Comparison of ENCODE assay signal across 1 cellular context in the genomic region with DNA sequence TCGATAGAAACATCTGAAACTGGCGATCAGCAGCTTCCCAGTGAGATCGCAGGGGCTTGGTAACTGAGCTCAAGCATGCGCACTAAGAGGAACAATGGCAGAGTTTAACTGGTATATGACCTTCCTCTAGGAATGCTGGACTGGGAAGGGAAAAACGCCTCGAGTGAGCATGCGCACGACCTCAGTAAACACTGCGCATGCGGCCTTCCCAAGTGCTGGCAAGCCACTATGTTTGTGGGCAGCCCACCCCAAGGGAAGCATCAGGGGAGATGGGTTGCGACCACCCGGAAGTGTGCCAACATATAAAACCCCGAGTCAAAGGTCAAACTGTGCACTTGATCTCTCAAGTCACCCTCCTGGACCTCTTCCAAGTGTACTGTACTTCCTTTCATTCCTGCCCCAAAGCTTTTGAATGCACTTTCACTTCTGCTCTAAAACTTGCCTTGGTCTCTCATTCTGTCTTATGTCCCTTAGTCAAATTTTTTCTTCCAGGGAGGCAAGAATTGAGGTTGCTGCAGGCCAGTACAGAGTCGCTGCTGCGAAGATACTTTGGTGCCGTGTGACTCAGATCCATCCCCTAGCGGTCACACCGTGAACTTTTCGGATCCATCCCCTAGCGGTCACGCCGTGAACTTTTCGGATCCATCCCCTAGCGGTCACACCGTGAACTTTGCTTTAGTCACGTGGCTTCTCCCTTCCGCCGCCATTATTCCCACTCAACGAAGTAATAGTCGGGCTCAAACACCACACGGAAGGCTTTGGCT.
TF ChIP-seq lines count a peak whose summit lies in the region.

No MANE protein-coding gene starts in this region.

TF ChIP-seq in K562, 482 proteins besides CTCF, POLR2A, EP300 and RAD21 (continued from another document and continues in another):
- TF ChIP-seq STAT5B (CRISPR knock-in tag; IDR thresholded peaks at IDR 0.05) (no peak), BRD9 (IDR thresholded peaks at IDR 0.05; ENCODE audit: low read depth, partially characterized antibody) (no peak), ZNF133 (CRISPR knock-in tag; IDR thresholded peaks at IDR 0.05) (no peak), SMARCB1 (IDR thresholded peaks at IDR 0.05; ENCODE audit: insufficient read length, low read depth) (no peak), ADNP (tag; IDR thresholded peaks at IDR 0.05) (no peak), TFAM (CRISPR knock-in tag; conservative IDR thresholded peaks at IDR 0.05) (no peak), DIDO1 (tag; IDR thresholded peaks at IDR 0.05; ENCODE audit: low read depth) (no peak), ZNF699 (CRISPR knock-in tag; IDR thresholded peaks at IDR 0.05; ENCODE audit: insufficient replicate concordance) (no peak), RNF2 (IDR thresholded peaks at IDR 0.05) (0 out of 2 replicates have a peak, but pooled peaks have one; percentile 24), FOXP1 (CRISPR knock-in tag; IDR thresholded peaks at IDR 0.05) (peak; percentile 70; the same call in 1 of the 2 replicates), GATAD2A (IDR thresholded peaks at IDR 0.05) (no peak), JUN (IDR thresholded peaks at IDR 0.05; ENCODE audit: borderline replicate concordance, low read depth, low read length) (no peak), JUN (CRISPR knock-in tag; IDR thresholded peaks at IDR 0.05; ENCODE audit: borderline replicate concordance) (no peak), ZNF77 (CRISPR knock-in tag; IDR thresholded peaks at IDR 0.05) (no peak), SIN3B (IDR thresholded peaks at IDR 0.05; ENCODE audit: low read depth) (no peak), KDM5B (IDR thresholded peaks at IDR 0.05; ENCODE audit: insufficient replicate concordance, low read depth, low read length) (no peak), NFE2L1 (tag; IDR thresholded peaks at IDR 0.05; ENCODE audit: borderline replicate concordance, low read depth) (no peak), ZNF146 (CRISPR knock-in tag; IDR thresholded peaks at IDR 0.05; ENCODE audit: unreplicated experiment) (no peak), USF2 (CRISPR knock-in tag; IDR thresholded peaks at IDR 0.05) (peak; percentile 88), SNAPC5 (CRISPR knock-in tag; IDR thresholded peaks at IDR 0.05) (no peak), ZBTB8A (IDR thresholded peaks at IDR 0.05; ENCODE audit: partially characterized antibody) (no peak), ZSCAN32 (CRISPR knock-in tag; IDR thresholded peaks at IDR 0.05) (no peak), ERF (CRISPR knock-in tag; IDR thresholded peaks at IDR 0.05) (no peak), THRAP3 (IDR thresholded peaks at IDR 0.05; ENCODE audit: borderline replicate concordance) (no peak), NCOR1 (IDR thresholded peaks at IDR 0.05) (no peak), MYNN (IDR thresholded peaks at IDR 0.05) (no peak), MYNN (CRISPR knock-in tag; IDR thresholded peaks at IDR 0.05) (no peak), CREB3 (tag; conservative IDR thresholded peaks at IDR 0.05; ENCODE audit: low read depth) (no peak), SRSF1 (IDR thresholded peaks at IDR 0.05; ENCODE audit: low read depth, low read length) (no peak), ZNF324 (CRISPR knock-in tag; IDR thresholded peaks at IDR 0.05) (no peak), CHAMP1 (IDR thresholded peaks at IDR 0.05) (peak; percentile 88), REST (CRISPR knock-in tag; IDR thresholded peaks at IDR 0.05; ENCODE audit: low read depth) (no peak), MTA1 (IDR thresholded peaks at IDR 0.05; ENCODE audit: borderline replicate concordance) (no peak), RBFOX2 (IDR thresholded peaks at IDR 0.05; ENCODE audit: low read depth, low read length) (no peak), RFX7 (CRISPR knock-in tag; IDR thresholded peaks at IDR 0.05) (no peak), MBD2 (IDR thresholded peaks at IDR 0.05; ENCODE audit: borderline replicate concordance, low read depth) (no peak), PTBP1 (IDR thresholded peaks at IDR 0.05; ENCODE audit: low read depth, low read length) (no peak), SRF (CRISPR knock-in tag; IDR thresholded peaks at IDR 0.05) (no peak), SMAD4 (CRISPR knock-in tag; conservative IDR thresholded peaks at IDR 0.05) (no peak)
- TF ChIP-seq, protein P1, sequence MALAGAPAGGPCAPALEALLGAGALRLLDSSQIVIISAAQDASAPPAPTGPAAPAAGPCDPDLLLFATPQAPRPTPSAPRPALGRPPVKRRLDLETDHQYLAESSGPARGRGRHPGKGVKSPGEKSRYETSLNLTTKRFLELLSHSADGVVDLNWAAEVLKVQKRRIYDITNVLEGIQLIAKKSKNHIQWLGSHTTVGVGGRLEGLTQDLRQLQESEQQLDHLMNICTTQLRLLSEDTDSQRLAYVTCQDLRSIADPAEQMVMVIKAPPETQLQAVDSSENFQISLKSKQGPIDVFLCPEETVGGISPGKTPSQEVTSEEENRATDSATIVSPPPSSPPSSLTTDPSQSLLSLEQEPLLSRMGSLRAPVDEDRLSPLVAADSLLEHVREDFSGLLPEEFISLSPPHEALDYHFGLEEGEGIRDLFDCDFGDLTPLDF (CRISPR knock-in tag; IDR thresholded peaks at IDR 0.05), result no peak
- TF ChIP-seq, protein P2, sequence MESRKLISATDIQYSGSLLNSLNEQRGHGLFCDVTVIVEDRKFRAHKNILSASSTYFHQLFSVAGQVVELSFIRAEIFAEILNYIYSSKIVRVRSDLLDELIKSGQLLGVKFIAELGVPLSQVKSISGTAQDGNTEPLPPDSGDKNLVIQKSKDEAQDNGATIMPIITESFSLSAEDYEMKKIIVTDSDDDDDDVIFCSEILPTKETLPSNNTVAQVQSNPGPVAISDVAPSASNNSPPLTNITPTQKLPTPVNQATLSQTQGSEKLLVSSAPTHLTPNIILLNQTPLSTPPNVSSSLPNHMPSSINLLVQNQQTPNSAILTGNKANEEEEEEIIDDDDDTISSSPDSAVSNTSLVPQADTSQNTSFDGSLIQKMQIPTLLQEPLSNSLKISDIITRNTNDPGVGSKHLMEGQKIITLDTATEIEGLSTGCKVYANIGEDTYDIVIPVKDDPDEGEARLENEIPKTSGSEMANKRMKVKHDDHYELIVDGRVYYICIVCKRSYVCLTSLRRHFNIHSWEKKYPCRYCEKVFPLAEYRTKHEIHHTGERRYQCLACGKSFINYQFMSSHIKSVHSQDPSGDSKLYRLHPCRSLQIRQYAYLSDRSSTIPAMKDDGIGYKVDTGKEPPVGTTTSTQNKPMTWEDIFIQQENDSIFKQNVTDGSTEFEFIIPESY (CRISPR knock-in tag; IDR thresholded peaks at IDR 0.05), result peak; percentile 100
- TF ChIP-seq, protein P3, sequence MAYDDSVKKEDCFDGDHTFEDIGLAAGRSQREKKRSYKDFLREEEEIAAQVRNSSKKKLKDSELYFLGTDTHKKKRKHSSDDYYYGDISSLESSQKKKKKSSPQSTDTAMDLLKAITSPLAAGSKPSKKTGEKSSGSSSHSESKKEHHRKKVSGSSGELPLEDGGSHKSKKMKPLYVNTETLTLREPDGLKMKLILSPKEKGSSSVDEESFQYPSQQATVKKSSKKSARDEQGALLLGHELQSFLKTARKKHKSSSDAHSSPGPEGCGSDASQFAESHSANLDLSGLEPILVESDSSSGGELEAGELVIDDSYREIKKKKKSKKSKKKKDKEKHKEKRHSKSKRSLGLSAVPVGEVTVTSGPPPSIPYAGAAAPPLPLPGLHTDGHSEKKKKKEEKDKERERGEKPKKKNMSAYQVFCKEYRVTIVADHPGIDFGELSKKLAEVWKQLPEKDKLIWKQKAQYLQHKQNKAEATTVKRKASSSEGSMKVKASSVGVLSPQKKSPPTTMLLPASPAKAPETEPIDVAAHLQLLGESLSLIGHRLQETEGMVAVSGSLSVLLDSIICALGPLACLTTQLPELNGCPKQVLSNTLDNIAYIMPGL (CRISPR knock-in tag; IDR thresholded peaks at IDR 0.05), result 0 out of 2 replicates have a peak, but pooled peaks have one; percentile 43
- TF ChIP-seq, protein P4, sequence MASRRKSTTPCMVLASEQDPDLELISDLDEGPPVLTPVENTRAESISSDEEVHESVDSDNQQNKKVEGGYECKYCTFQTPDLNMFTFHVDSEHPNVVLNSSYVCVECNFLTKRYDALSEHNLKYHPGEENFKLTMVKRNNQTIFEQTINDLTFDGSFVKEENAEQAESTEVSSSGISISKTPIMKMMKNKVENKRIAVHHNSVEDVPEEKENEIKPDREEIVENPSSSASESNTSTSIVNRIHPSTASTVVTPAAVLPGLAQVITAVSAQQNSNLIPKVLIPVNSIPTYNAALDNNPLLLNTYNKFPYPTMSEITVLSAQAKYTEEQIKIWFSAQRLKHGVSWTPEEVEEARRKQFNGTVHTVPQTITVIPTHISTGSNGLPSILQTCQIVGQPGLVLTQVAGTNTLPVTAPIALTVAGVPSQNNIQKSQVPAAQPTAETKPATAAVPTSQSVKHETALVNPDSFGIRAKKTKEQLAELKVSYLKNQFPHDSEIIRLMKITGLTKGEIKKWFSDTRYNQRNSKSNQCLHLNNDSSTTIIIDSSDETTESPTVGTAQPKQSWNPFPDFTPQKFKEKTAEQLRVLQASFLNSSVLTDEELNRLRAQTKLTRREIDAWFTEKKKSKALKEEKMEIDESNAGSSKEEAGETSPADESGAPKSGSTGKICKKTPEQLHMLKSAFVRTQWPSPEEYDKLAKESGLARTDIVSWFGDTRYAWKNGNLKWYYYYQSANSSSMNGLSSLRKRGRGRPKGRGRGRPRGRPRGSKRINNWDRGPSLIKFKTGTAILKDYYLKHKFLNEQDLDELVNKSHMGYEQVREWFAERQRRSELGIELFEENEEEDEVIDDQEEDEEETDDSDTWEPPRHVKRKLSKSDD (conservative IDR thresholded peaks at IDR 0.05; ENCODE audit: low read length), result no peak; the same call in 1 of the 2 replicates
- TF ChIP-seq, protein P5, sequence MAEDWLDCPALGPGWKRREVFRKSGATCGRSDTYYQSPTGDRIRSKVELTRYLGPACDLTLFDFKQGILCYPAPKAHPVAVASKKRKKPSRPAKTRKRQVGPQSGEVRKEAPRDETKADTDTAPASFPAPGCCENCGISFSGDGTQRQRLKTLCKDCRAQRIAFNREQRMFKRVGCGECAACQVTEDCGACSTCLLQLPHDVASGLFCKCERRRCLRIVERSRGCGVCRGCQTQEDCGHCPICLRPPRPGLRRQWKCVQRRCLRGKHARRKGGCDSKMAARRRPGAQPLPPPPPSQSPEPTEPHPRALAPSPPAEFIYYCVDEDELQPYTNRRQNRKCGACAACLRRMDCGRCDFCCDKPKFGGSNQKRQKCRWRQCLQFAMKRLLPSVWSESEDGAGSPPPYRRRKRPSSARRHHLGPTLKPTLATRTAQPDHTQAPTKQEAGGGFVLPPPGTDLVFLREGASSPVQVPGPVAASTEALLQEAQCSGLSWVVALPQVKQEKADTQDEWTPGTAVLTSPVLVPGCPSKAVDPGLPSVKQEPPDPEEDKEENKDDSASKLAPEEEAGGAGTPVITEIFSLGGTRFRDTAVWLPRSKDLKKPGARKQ (CRISPR knock-in tag; IDR thresholded peaks at IDR 0.05), result no peak
